1 cellular context compared by ENCODE assay signal in the genomic region with DNA sequence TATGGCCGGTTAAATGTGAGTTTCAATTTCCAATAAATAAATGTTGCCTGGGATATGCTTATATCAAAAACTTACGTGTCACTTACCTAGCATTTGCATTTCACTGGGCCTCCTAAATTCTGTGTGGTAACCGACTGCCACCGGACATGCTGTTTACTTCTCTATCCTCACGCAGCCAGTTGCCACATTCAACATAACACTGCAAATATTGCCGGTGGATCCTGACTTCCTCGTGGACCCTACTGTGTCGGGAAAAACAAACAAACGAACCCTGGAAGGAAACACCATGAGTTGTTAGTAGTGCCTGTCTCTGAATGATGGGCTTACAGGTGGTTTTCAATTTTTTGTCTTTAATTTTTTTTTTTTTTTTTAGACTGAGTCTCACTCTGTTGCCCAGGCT.
TF ChIP-seq lines count a peak whose summit lies in the region.

No MANE protein-coding gene starts in this region.

TF ChIP-seq in A549, 52 proteins besides CTCF, POLR2A, EP300 and RAD21:
- no peak for TF ChIP-seq NFE2L2 (conservative IDR thresholded peaks at IDR 0.05; ENCODE audit: low read length)
- TF ChIP-seq, protein P1, sequence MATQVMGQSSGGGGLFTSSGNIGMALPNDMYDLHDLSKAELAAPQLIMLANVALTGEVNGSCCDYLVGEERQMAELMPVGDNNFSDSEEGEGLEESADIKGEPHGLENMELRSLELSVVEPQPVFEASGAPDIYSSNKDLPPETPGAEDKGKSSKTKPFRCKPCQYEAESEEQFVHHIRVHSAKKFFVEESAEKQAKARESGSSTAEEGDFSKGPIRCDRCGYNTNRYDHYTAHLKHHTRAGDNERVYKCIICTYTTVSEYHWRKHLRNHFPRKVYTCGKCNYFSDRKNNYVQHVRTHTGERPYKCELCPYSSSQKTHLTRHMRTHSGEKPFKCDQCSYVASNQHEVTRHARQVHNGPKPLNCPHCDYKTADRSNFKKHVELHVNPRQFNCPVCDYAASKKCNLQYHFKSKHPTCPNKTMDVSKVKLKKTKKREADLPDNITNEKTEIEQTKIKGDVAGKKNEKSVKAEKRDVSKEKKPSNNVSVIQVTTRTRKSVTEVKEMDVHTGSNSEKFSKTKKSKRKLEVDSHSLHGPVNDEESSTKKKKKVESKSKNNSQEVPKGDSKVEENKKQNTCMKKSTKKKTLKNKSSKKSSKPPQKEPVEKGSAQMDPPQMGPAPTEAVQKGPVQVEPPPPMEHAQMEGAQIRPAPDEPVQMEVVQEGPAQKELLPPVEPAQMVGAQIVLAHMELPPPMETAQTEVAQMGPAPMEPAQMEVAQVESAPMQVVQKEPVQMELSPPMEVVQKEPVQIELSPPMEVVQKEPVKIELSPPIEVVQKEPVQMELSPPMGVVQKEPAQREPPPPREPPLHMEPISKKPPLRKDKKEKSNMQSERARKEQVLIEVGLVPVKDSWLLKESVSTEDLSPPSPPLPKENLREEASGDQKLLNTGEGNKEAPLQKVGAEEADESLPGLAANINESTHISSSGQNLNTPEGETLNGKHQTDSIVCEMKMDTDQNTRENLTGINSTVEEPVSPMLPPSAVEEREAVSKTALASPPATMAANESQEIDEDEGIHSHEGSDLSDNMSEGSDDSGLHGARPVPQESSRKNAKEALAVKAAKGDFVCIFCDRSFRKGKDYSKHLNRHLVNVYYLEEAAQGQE (IDR thresholded peaks at IDR 0.05), result no peak
- no peak for TF ChIP-seq ZFP36 (IDR thresholded peaks at IDR 0.05; ENCODE audit: borderline replicate concordance, partially characterized antibody)
- TF ChIP-seq SREBF2 (IDR thresholded peaks at IDR 0.05), result no peak
- no peak for TF ChIP-seq TFCP2L1 (CRISPR knock-in tag; IDR thresholded peaks at IDR 0.05)
- TF ChIP-seq FOSB (CRISPR knock-in tag; IDR thresholded peaks at IDR 0.05), result no peak
- TF ChIP-seq HOXB13 (CRISPR knock-in tag; IDR thresholded peaks at IDR 0.05; ENCODE audit: low read depth), result no peak
- TF ChIP-seq HOXB5 (CRISPR knock-in tag; IDR thresholded peaks at IDR 0.05), result no peak
- TF ChIP-seq JUNB (IDR thresholded peaks at IDR 0.05), result no peak
